ENCODE assay signal across 29 cellular contexts in genomic region chr19:35729021-35729420, GRCh38.
"Had no signal": no experiment of that assay in that cellular context is flagged by ENCODE, and none has a peak within 500 bp of the region (broad histone marks: within the 10 kb centered on the region; RNA-seq: fewer than 3 reads in every experiment).

No MANE protein-coding gene starts in this region.

- ATAC-seq: heart right ventricle; left lobe of liver; natural killer cell; sciatic nerve; stimulated activated effector memory CD8-positive, alpha-beta T cell treated with anti-CD3 and anti-CD28 coated beads, Interleukin-12 subunit alpha, Interleukin-12 subunit beta, amount 100 ng/mL, for 72 hours had no signal

- H3K36me3 Mint-ChIP-seq: natural killer cell had no signal

- H3K27me3 ChIP-seq: colonic mucosa, esophagus squamous epithelium, heart right ventricle, neutrophil, stomach, thyroid gland had no signal

- H3K9me3 Mint-ChIP-seq: dendritic cell treated with granulocyte-macrophage colony-stimulating factor and Interleukin-4, amounts not matched to agents 40 ng/mL and 50 ng/mL, for 4 days; immature natural killer cell; memory B cell; natural killer cell; stimulated activated effector memory CD8-positive, alpha-beta T cell treated with anti-CD3 and anti-CD28 coated beads, Interleukin-12 subunit alpha, Interleukin-12 subunit beta, amount 100 ng/mL, for 72 hours had no signal

- H3K4me3 Mint-ChIP-seq: dendritic cell treated with granulocyte-macrophage colony-stimulating factor and Interleukin-4, amounts not matched to agents 40 ng/mL and 50 ng/mL, for 4 days; immature natural killer cell; memory B cell; natural killer cell; stimulated activated effector memory CD8-positive, alpha-beta T cell treated with anti-CD3 and anti-CD28 coated beads, Interleukin-12 subunit alpha, Interleukin-12 subunit beta, amount 100 ng/mL, for 72 hours had no signal

- H3K4me1 ChIP-seq: colonic mucosa, heart right ventricle, parathyroid adenoma, stomach, thyroid gland had no signal

- H3K4me1 Mint-ChIP-seq: immature natural killer cell had no signal

- H2AFZ ChIP-seq: parathyroid adenoma had no signal

- H3K9me3 ChIP-seq: colonic mucosa, esophagus squamous epithelium, heart right ventricle, neutrophil, stomach, thyroid gland had no signal

- H3K27me3 Mint-ChIP-seq: dendritic cell treated with granulocyte-macrophage colony-stimulating factor and Interleukin-4, amounts not matched to agents 40 ng/mL and 50 ng/mL, for 4 days; memory B cell; progenitor cell of endocrine pancreas had no signal

- H3K4me3 ChIP-seq: colonic mucosa, esophagus squamous epithelium, heart right ventricle, lung, smooth muscle cell, stomach, thyroid gland had no signal

- H3K9ac ChIP-seq: parathyroid adenoma had no signal

- H3K4me2 ChIP-seq: smooth muscle cell had no signal

- H3K27ac ChIP-seq: colonic mucosa, esophagus squamous epithelium, heart right ventricle, neutrophil, parathyroid adenoma, stomach, thyroid gland had no signal

- H3K27ac Mint-ChIP-seq: dendritic cell treated with granulocyte-macrophage colony-stimulating factor and Interleukin-4, amounts not matched to agents 40 ng/mL and 50 ng/mL, for 4 days; immature natural killer cell; memory B cell; natural killer cell; progenitor cell of endocrine pancreas had no signal

- DNase-seq: colonic mucosa; effector memory CD4-positive, alpha-beta T cell; erythroblast; esophagus squamous epithelium; foreskin melanocyte; glutamatergic neuron; heart right ventricle; hippocampal formation; immature natural killer cell; islet precursor cell; kidney glomerular epithelial cell; natural killer cell; stimulated activated CD4-positive, alpha-beta T cell treated with anti-CD3 and anti-CD28 coated beads, Interleukin-12 subunit alpha, Interleukin-12 subunit beta, amount 100 ng/mL, for 4 hours; stimulated activated CD4-positive, alpha-beta T cell treated with anti-CD3 and anti-CD28 coated beads, Interleukin-1b, Interleukin-23, amount 100 ng/mL, for 48 hours; stimulated activated CD4-positive, alpha-beta T cell treated with anti-CD3 and anti-CD28 coated beads, Interleukin-4, amount 100 ng/mL, for 1 hour; stimulated activated naive CD4-positive, alpha-beta T cell treated with Interleukin-2 at 50 U/mL for 16 hours; stomach; thyroid gland; trophoblast cell had no signal
